Comparison of ENCODE assay signal across 1 cellular context in genomic region chrX:66889418-66889817, GRCh38.
TF ChIP-seq lines count a peak whose summit lies in the region.

No MANE protein-coding gene starts in this region.

TF ChIP-seq in A549, 52 proteins besides CTCF, POLR2A, EP300 and RAD21 (continued from another document):
- TF ChIP-seq REST (IDR thresholded peaks at IDR 0.05) (no peak), E2F6 (IDR thresholded peaks at IDR 0.05; ENCODE audit: borderline replicate concordance, low read depth) (no peak)
